In the genomic region with DNA sequence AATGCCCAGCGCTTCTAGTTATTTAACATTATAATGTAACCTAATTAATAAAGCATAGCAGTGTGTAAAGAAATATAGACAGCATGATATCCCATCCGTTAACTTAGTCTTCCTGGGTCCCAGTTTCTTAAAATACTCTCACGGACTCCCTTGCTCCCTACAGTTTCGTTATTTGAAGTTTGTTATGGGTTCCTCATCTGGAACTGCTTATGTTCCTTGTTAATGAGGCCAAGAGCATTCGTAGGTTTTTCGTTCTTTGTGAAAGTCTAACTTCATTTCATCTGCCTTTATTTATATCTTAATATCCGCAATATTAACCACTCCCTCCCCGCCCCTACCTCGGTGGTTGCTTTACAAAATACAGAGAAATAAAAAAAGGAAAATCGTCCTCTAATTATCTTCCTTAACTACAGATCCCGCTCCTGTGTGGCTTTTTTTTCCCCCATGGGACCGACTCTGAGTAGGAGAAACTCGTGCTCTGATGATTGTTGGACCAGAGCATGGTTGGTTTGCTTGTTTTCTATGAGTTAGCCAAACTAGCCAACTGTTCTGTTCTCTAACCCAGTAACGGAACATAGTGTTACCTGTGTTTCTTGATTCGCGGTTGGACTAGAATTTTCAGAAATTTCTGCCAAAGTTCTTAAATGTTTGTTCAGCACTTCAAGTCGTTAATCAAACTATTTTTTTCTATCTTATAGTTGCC, we compare ENCODE assay signal across 8 cellular contexts. TPM values are rescaled to one million over a fixed set of nuclear protein-coding genes. Genes with fewer than 3 reads are reported as not detected.
DNase-seq lines count a peak whose midpoint lies in the region; ATAC-seq and TF ChIP-seq lines count a peak whose summit lies in the region.

No MANE protein-coding gene starts in this region.

- H3K9me3 ChIP-seq in IMR-90 (ENCODE audit: control insufficient read depth, insufficient read depth, low read length), result no peaks in the 10 kb centered on the region
- H3K9me3 ChIP-seq in iPS-18c (ENCODE audit: control insufficient read depth, insufficient read depth, low read length), result no peaks in the 10 kb centered on the region

- peak overlapping the region; percentile 95 for H3K14ac ChIP-seq in IMR-90 (replicated peaks; ENCODE audit: low read depth, low read length)

- peak overlapping the region; percentile 72 for H3K27ac ChIP-seq in IMR-90 (ENCODE audit: insufficient read depth, low read length)

- H3K27me3 Mint-ChIP-seq in CD14-positive monocyte (ENCODE audit: low read depth in 3 of 3), result peaks cover 0 to 2% (median 0%) of the 10 kb centered on the region in 3 donors

- TSS peak; percentile 59 for BruUV-seq in IMR-90 (replicated peaks; lab: Mats Ljungman, UMichigan)

- H3K23ac ChIP-seq in IMR-90 (ENCODE audit: low read depth, low read length), result peak overlapping the region; percentile 95

- no peak for TF ChIP-seq RAD21 in IMR-90 (IDR thresholded peaks at IDR 0.05; ENCODE audit: low read length)

- no peak overlapping the region; the same call in 1 of the 2 replicates for H2AK5ac ChIP-seq in IMR-90 (ENCODE audit: low read depth, low read length)

- H3K36me3 ChIP-seq in IMR-90 (ENCODE audit: control insufficient read depth, insufficient read depth, low read length), result peaks cover 5% of the 10 kb centered on the region

- peaks cover 31 to 56% of the 10 kb centered on the region in 2 experiments for H3K79me1 ChIP-seq in IMR-90 (ENCODE audit: low read depth in 1 of 2, low read length in 2 of 2)

- H2BK15ac ChIP-seq in IMR-90 (ENCODE audit: low read depth, low read length), result peak overlapping the region; percentile 68; the same call in 2 of the 3 replicates

- intact Hi-C loops in CD14-positive monocyte (cut with micrococcal nuclease), result no loop called here
- intact Hi-C loops in IMR-90 (cut with micrococcal nuclease), result loop anchor here (5.0 kb wide), 1 partner anchor 51 kb away; no protein-coding TSS in a partner anchor

- no peak for TF ChIP-seq CTCF in CD14-positive monocyte (IDR thresholded peaks at IDR 0.05)
- no peak for TF ChIP-seq CTCF in IMR-90 (conservative IDR thresholded peaks at IDR 0.05; ENCODE audit: low read depth, low read length)

- H3K18ac ChIP-seq in IMR-90 (ENCODE audit: low read depth, low read length), result peak overlapping the region; percentile 52; the same call in 1 of the 2 replicates

- CTCF ChIA-PET in IMR-90 (lab: Yijun Ruan, JAX), result no interaction called here

- H4K91ac ChIP-seq in IMR-90 (ENCODE audit: insufficient read depth, low read depth, low read length), result peak overlapping the region; percentile 75

- peak overlapping the region; percentile 70 for H3K9ac ChIP-seq in IMR-90 (ENCODE audit: low read depth, low read length)

- H2BK5ac ChIP-seq in IMR-90 (ENCODE audit: low read depth, low read length, poor library complexity, severe bottlenecking), result peak overlapping the region; percentile 89

- DNase-seq in CD14-positive monocyte (ENCODE audit: low spot score) (no peak), IMR-90 (peak; percentile 10), amniotic epithelial cell (ENCODE audit: low read depth) (peak; percentile 22), KG1 (lab: John Stamatoyannopoulos, UW) (no peak)
- DNase-seq in stimulated activated effector memory CD8-positive, alpha-beta T cell treated with anti-CD3 and anti-CD28 coated beads, Interleukin-12 subunit alpha, Interleukin-12 subunit beta, amount 100 ng/mL, for 72 hours (ENCODE audit: low spot score in 2 of 2), result no peak

- no peaks in the 10 kb centered on the region for H3K27me3 ChIP-seq in IMR-90 (ENCODE audit: control insufficient read depth, insufficient read depth, low read length)

- ATAC-seq in IMR-90 (ENCODE audit: low read depth) (no peak), HG03571 (IDR thresholded peaks at IDR 0.05; ENCODE audit: unreplicated experiment) (no peak), HG03196 (IDR thresholded peaks at IDR 0.05; ENCODE audit: unreplicated experiment) (no peak)
- ATAC-seq in stimulated activated effector memory CD8-positive, alpha-beta T cell treated with anti-CD3 and anti-CD28 coated beads, Interleukin-12 subunit alpha, Interleukin-12 subunit beta, amount 100 ng/mL, for 72 hours, result no peak

- peak overlapping the region; percentile 91 for H3K4ac ChIP-seq in IMR-90 (ENCODE audit: low read depth, low read length)

- in situ Hi-C loops in IMR-90 (cut with MboI; ENCODE audit: low sequenced_read_pairs), result no loop called here

- no peaks in the 10 kb centered on the region for H3K9me1 ChIP-seq in IMR-90 (ENCODE audit: insufficient read depth, low read length)

- H3K4me3 ChIP-seq in IMR-90 (ENCODE audit: insufficient read depth, low read depth, low read length) (peak overlapping the region; percentile 77), iPS-18c (ENCODE audit: insufficient read depth, low read depth, low read length) (peak overlapping the region; percentile 80)

- peaks cover 33% of the 10 kb centered on the region for H3K4me1 Mint-ChIP-seq in CD14-positive monocyte
- H3K4me1 Mint-ChIP-seq in stimulated activated effector memory CD8-positive, alpha-beta T cell treated with anti-CD3 and anti-CD28 coated beads, Interleukin-12 subunit alpha, Interleukin-12 subunit beta, amount 100 ng/mL, for 72 hours, result peaks cover 35% of the 10 kb centered on the region

- POLR2A ChIA-PET in IMR-90 (lab: Charles Lee; ENCODE audit: unreplicated experiment), result no interaction called here

- no CpG with 5 or more reads among the region's 17 CpGs for WGBS in IMR-90 (ENCODE audit: extremely low coverage in 2 of 2, insufficient read length in 1 of 2), 2 experiments

- TF ChIP-seq POLR2A in IMR-90 (IDR thresholded peaks at IDR 0.05; ENCODE audit: low read depth, low read length), result no peak

- H3K4me1 ChIP-seq in IMR-90 (ENCODE audit: control insufficient read depth, insufficient read depth, low read length), result peaks cover 2% of the 10 kb centered on the region

- H2AFZ ChIP-seq in IMR-90 (replicated peaks; ENCODE audit: low read length, poor library complexity), result no peak overlapping the region

- peak overlapping the region; percentile 57 for H4K5ac ChIP-seq in IMR-90 (ENCODE audit: low read depth, low read length)

- H3K27ac Mint-ChIP-seq in CD14-positive monocyte, result peak overlapping the region; percentile 88 to 96 (median 96)
- peak overlapping the region; percentile 94 for H3K27ac Mint-ChIP-seq in stimulated activated effector memory CD8-positive, alpha-beta T cell treated with anti-CD3 and anti-CD28 coated beads, Interleukin-12 subunit alpha, Interleukin-12 subunit beta, amount 100 ng/mL, for 72 hours

- no peaks in the 10 kb centered on the region for H4K20me1 ChIP-seq in IMR-90 (ENCODE audit: insufficient read depth, low read length)

- peak overlapping the region; percentile 72 for H2BK120ac ChIP-seq in IMR-90 (ENCODE audit: low read depth, low read length)

- peak overlapping the region; percentile 55 to 83 for H4K8ac ChIP-seq in IMR-90 (ENCODE audit: low read depth in 2 of 2, low read length in 2 of 2)

- peak overlapping the region; percentile 95 for H3K4me2 ChIP-seq in IMR-90 (ENCODE audit: low read depth, low read length)

- H3K4me3 Mint-ChIP-seq in CD14-positive monocyte, result peak overlapping the region; percentile 93 to 96
- peak overlapping the region; percentile 84 for H3K4me3 Mint-ChIP-seq in stimulated activated effector memory CD8-positive, alpha-beta T cell treated with anti-CD3 and anti-CD28 coated beads, Interleukin-12 subunit alpha, Interleukin-12 subunit beta, amount 100 ng/mL, for 72 hours

- peaks cover 17 to 20% of the 10 kb centered on the region in 2 donors for H3K36me3 Mint-ChIP-seq in CD14-positive monocyte
- H3K36me3 Mint-ChIP-seq in stimulated activated effector memory CD8-positive, alpha-beta T cell treated with anti-CD3 and anti-CD28 coated beads, Interleukin-12 subunit alpha, Interleukin-12 subunit beta, amount 100 ng/mL, for 72 hours, result peaks cover 42% of the 10 kb centered on the region

- no peak overlapping the region for H2AK9ac ChIP-seq in IMR-90 (replicated peaks; ENCODE audit: low read depth, low read length, poor library complexity)

- H3K56ac ChIP-seq in IMR-90 (ENCODE audit: extremely low read depth, insufficient read depth, low read length), result peak overlapping the region; percentile 96

- dilution Hi-C loops in IMR-90 (cut with HindIII; ENCODE audit: low sequenced_read_pairs, unreplicated experiment), result no loop called here

- no peak overlapping the region for H2BK20ac ChIP-seq in IMR-90 (ENCODE audit: low read depth, low read length)

- H3K9me3 Mint-ChIP-seq in CD14-positive monocyte, result no peaks in the 10 kb centered on the region
- H3K9me3 Mint-ChIP-seq in stimulated activated effector memory CD8-positive, alpha-beta T cell treated with anti-CD3 and anti-CD28 coated beads, Interleukin-12 subunit alpha, Interleukin-12 subunit beta, amount 100 ng/mL, for 72 hours, result no peaks in the 10 kb centered on the region

TF ChIP-seq in IMR-90, 13 proteins besides CTCF, POLR2A, EP300 and RAD21 (continues in another document):
- TF ChIP-seq SMC3 (IDR thresholded peaks at IDR 0.05; ENCODE audit: low read depth, low read length), result no peak
- no peak for TF ChIP-seq CEBPB (IDR thresholded peaks at IDR 0.05; ENCODE audit: low read depth, low read length)
- no peak for TF ChIP-seq RCOR1 (IDR thresholded peaks at IDR 0.05; ENCODE audit: insufficient replicate concordance, low read length)

RNA-seq across cellular contexts. Expression of a gene that starts 0.9 kb away (rescaled TPM):
- 1 to 10 TPM; 6.0 to 9.3 TPM for polyA plus RNA-seq in CD14-positive monocyte
- total RNA-seq in IMR-90 (2012; rRNA removed), result 10.3 and 12.2 TPM in 2 replicates
- 6.1 and 7.4 TPM in 2 replicates for polyA plus RNA-seq in IMR-90 (2012; rRNA removed)
- 1.7 and 1.9 TPM in 2 replicates for polyA plus RNA-seq in IMR-90 (2012; cell fraction: cytosol; rRNA removed)
- 0.52 and 4.3 TPM in 2 replicates for polyA plus RNA-seq in IMR-90 (2012; cell fraction: nucleus; rRNA removed; ENCODE audit: low replicate concordance)

RNA-seq across cellular contexts. Expression of a gene that starts 0.9 kb away (rescaled TPM):
- 10 to 100 TPM; 11.6 to 14.6 TPM for polyA plus RNA-seq in CD14-positive monocyte
- total RNA-seq in IMR-90 (2012; rRNA removed), result 21.7 and 23.1 TPM in 2 replicates
- polyA plus RNA-seq in IMR-90 (2012; rRNA removed), result 17.0 and 18.2 TPM in 2 replicates
- 21.8 and 30.2 TPM in 2 replicates for polyA plus RNA-seq in IMR-90 (2012; cell fraction: cytosol; rRNA removed)
- 12.8 and 18.7 TPM in 2 replicates for polyA plus RNA-seq in IMR-90 (2012; cell fraction: nucleus; rRNA removed; ENCODE audit: low replicate concordance)

RNA-seq across cellular contexts. Expression of a gene that starts 31.6 kb away (rescaled TPM):
- polyA plus RNA-seq in CD14-positive monocyte (1 to 10 TPM in 1 of 2 donors, under 1 TPM in 1; 0.33 to 4.8 TPM), IMR-90 (2012; rRNA removed) (1.3 and 1.9 TPM in 2 replicates)
- total RNA-seq in IMR-90 (2012; rRNA removed), result 1.1 and 1.7 TPM in 2 replicates
- polyA plus RNA-seq in IMR-90 (2012; cell fraction: cytosol; rRNA removed), result 0.73 and 2.1 TPM in 2 replicates
- polyA plus RNA-seq in IMR-90 (2012; cell fraction: nucleus; rRNA removed; ENCODE audit: low replicate concordance), result 1.3 and 4.7 TPM in 2 replicates

RNA-seq across cellular contexts. Expression of a gene that starts 41.2 kb away (rescaled TPM):
- polyA plus RNA-seq in CD14-positive monocyte (under 1 TPM in 1 of 2 donors, not detected in 1; 0.13 TPM), IMR-90 (2012; rRNA removed) (0.63 and 0.98 TPM in 2 replicates)
- total RNA-seq in IMR-90 (2012; rRNA removed), result 0.28 and 0.54 TPM in 2 replicates
- polyA plus RNA-seq in IMR-90 (2012; cell fraction: cytosol; rRNA removed), result 0.08 and 0.24 TPM in 2 replicates
- polyA plus RNA-seq in IMR-90 (2012; cell fraction: nucleus; rRNA removed; ENCODE audit: low replicate concordance), result 2.2 and 6.4 TPM in 2 replicates

Comparison
In these comparisons a context has a peak if more than half of its experiments do, and no peak if none do; other contexts are left out.
1. DNase-seq: peak in IMR-90 (single experiment) and amniotic epithelial cell (single experiment); none in CD14-positive monocyte (single experiment), stimulated activated effector memory CD8-positive, alpha-beta T cell treated with anti-CD3 and anti-CD28 coated beads, Interleukin-12 subunit alpha, Interleukin-12 subunit beta, amount 100 ng/mL, for 72 hours (0 of 2) and KG1 (single experiment).